ENCODE assay signal across 1 cellular context in the genomic region with DNA sequence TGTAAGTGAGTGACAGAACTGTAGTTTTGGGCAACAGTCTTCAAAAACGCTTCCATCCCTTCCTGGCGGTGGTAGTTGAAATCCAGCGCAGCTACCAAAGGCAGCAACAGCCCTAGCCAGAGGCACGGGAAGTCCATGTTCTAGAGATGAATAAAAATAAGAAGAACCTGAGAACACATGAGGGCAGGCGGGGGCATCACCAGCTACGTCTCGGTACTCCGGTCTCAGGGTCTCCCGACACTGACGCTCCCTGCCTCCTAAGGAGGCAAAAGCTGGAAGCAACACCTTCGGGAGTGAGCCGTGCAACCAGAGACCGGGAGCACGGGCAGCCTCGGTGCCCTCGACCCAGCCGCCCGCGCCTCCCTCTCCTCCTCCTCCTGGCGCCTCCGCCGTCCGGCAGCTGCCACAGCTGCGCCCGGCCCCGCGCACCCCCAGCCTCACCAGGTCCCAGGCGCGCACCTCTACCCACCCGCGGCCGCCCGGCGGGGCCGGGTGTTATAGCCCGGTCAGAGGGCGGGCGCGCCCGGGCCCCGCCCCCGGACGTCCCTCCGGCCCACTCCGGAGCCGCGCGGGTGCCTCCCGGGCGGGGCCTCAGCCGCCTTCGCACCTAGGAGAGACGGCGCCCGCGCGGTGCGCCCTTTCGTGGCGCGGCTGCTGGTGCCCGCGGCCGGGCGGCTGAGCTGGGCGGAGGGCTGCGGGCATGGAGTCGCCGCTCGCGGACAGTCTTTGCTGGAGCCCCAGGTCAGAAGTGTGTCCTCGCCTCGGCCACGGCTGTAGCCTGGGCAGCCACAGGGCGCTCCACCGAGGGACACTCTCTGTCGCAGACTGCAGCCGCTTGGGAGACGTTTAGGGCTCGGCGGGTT.
A peak's percentile ranks its signal among the peaks of the same experiment; 100 is the strongest.
TF ChIP-seq lines count a peak whose summit lies in the region.

A gene (minus strand): TSS at position 471 of the 863 bp plus-strand sequence. CDS start 334 bp downstream, at position 137.

TF ChIP-seq in H1, 55 proteins besides CTCF, POLR2A, EP300 and RAD21 (continued from another document):
- TF ChIP-seq, protein P1, sequence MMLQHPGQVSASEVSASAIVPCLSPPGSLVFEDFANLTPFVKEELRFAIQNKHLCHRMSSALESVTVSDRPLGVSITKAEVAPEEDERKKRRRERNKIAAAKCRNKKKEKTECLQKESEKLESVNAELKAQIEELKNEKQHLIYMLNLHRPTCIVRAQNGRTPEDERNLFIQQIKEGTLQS (IDR thresholded peaks at IDR 0.05; ENCODE audit: insufficient read depth, low read depth, low read length) = no peak
- no peak for TF ChIP-seq RXRA (IDR thresholded peaks at IDR 0.05; ENCODE audit: insufficient read depth, low read depth, low read length)
- TF ChIP-seq CBX5 (IDR thresholded peaks at IDR 0.05; ENCODE audit: low read depth, low read length) = no peak
- TF ChIP-seq SIRT6 (IDR thresholded peaks at IDR 0.05; ENCODE audit: low read length) = no peak
- peak; percentile 25; the same call in 1 of the 2 replicates for TF ChIP-seq BACH1 (IDR thresholded peaks at IDR 0.05; ENCODE audit: low read length)
- TF ChIP-seq FOSL1 (IDR thresholded peaks at IDR 0.05; ENCODE audit: insufficient read depth, low read depth, low read length) = no peak
- TF ChIP-seq EGR1 (IDR thresholded peaks at IDR 0.05; ENCODE audit: borderline replicate concordance, low read depth, low read length) = 0 out of 2 replicates have a peak, but pooled peaks have one; percentile 2
- no peak for TF ChIP-seq CHD2 (IDR thresholded peaks at IDR 0.05; ENCODE audit: low read length)
- TF ChIP-seq EZH2 (IDR thresholded peaks at IDR 0.05; ENCODE audit: low read depth, low read length, severe bottlenecking) = peak; percentile 76
- TF ChIP-seq SUZ12 (IDR thresholded peaks at IDR 0.05; ENCODE audit: low read length) = peak; percentile 76
- no peak for TF ChIP-seq GABPA (IDR thresholded peaks at IDR 0.05; ENCODE audit: borderline replicate concordance, insufficient read depth, low read length)
- peak; percentile 34; the same call in 1 of the 2 replicates for TF ChIP-seq TBP (IDR thresholded peaks at IDR 0.05; ENCODE audit: low read depth, low read length)
- no peak for TF ChIP-seq BRCA1 (IDR thresholded peaks at IDR 0.05; ENCODE audit: low read depth, low read length)
TF ChIP-seq in H1: peak in this region for 11.
